8 cellular contexts compared by ENCODE assay signal in genomic region chr11:12724301-12725046, GRCh38. TPM values are rescaled to one million over a fixed set of nuclear protein-coding genes. Genes with fewer than 3 reads are reported as not detected.
DNase-seq lines count a peak whose midpoint lies in the region; ATAC-seq and TF ChIP-seq lines count a peak whose summit lies in the region.

No MANE protein-coding gene starts in this region.

- 42% methylated on average over 14 of the region's 14 CpGs for WGBS in HUES64
- WGBS in prostate gland, result 20% methylated on average over 14 of the region's 14 CpGs

- H3K27me3 Mint-ChIP-seq in CD8-positive, alpha-beta memory T cell, result peaks cover 24 to 72% of the 10 kb centered on the region in 2 donors

- H3K4me3 ChIP-seq in AG04449 (ENCODE audit: low read depth, low read length) (no peak overlapping the region), HUES64 (ENCODE audit: low read length) (peak overlapping the region; percentile 36; the same call in 1 of the 2 replicates), prostate gland (no peak overlapping the region)
- no peak overlapping the region for H3K4me3 ChIP-seq in CD8-positive, alpha-beta memory T cell (ENCODE audit: low read length)

- peak; percentile 66 for ATAC-seq in foreskin keratinocyte

- peaks cover 0 to 8% (median 6%) of the 10 kb centered on the region in 3 donors for H3K4me1 Mint-ChIP-seq in CD8-positive, alpha-beta memory T cell

- DNase-seq in AG04449 (ENCODE audit: low read depth, low spot score) (peak; percentile 53), SHP77 treated with DMSO at 0.1 percent for 48 hours (lab: John Stamatoyannopoulos, UW) (peak; percentile 41), foreskin keratinocyte (peak; percentile 88 to 94), prostate gland (ENCODE audit: low spot score) (peak; percentile 87)
- DNase-seq in activated effector memory CD4-positive, alpha-beta T cell treated with Interleukin-2 at 50 U/mL for 16 hours, result no peak
- DNase-seq in activated CD4-positive, alpha-beta T cell treated with anti-CD3 and anti-CD28 coated beads, Interleukin-2, amount 50 U/mL, for 48 hours, result no peak
- DNase-seq in CD8-positive, alpha-beta memory T cell, result no peak

- POLR2A ChIA-PET in AG04449 (lab: Yijun Ruan, JAX), result no interaction called here
- POLR2A ChIA-PET in CD8-positive, alpha-beta memory T cell (lab: Charles Lee), result no interaction called here

- H3K4me1 ChIP-seq in HUES64 (ENCODE audit: insufficient read depth, low read length) (peaks cover 64% of the 10 kb centered on the region), foreskin keratinocyte (peaks cover 46% of the 10 kb centered on the region), prostate gland (replicated peaks) (peaks cover 11% of the 10 kb centered on the region)
- no peaks in the 10 kb centered on the region for H3K4me1 ChIP-seq in CD8-positive, alpha-beta memory T cell (ENCODE audit: insufficient read depth, low read length)

- H3K4me3 Mint-ChIP-seq in CD8-positive, alpha-beta memory T cell, result no peak overlapping the region

- TF ChIP-seq POLR2A in prostate gland (IDR thresholded peaks at IDR 0.05), result no peak

- TF ChIP-seq CTCF in AG04449 (IDR thresholded peaks at IDR 0.05; ENCODE audit: insufficient read depth, low read length, missing control alignments) (no peak), foreskin keratinocyte (conservative IDR thresholded peaks at IDR 0.05) (no peak), prostate gland (IDR thresholded peaks at IDR 0.05) (no peak)

- CTCF ChIA-PET in AG04449 (lab: Yijun Ruan, JAX), result interaction anchor here (1.8 kb wide), 1 partner anchor 436 kb away, joined by 4 read pairs; no protein-coding TSS in a partner anchor
- CTCF ChIA-PET in CD8-positive, alpha-beta memory T cell (lab: Charles Lee), result no interaction called here

- no peaks in the 10 kb centered on the region for H3K36me3 Mint-ChIP-seq in CD8-positive, alpha-beta memory T cell

- H3K9ac ChIP-seq in HUES64 (ENCODE audit: low read depth, low read length), result peak overlapping the region; percentile 69

- intact Hi-C loops in prostate gland (cut with DNase I), result loop anchor here (10.0 kb wide), 1 partner anchor 80 kb away; no protein-coding TSS in a partner anchor

- peak overlapping the region; percentile 87 for H3K27ac ChIP-seq in HUES64 (ENCODE audit: low read depth, low read length)
- H3K27ac ChIP-seq in foreskin keratinocyte, result peak overlapping the region; percentile 66
- peak overlapping the region; percentile 56 to 67 for H3K27ac ChIP-seq in prostate gland
- H3K27ac ChIP-seq in CD8-positive, alpha-beta memory T cell (ENCODE audit: low read depth, low read length), result no peak overlapping the region

- no peaks in the 10 kb centered on the region for H3K9me3 ChIP-seq in HUES64 (ENCODE audit: insufficient read depth, low read depth, low read length)
- no peaks in the 10 kb centered on the region for H3K9me3 ChIP-seq in prostate gland
- no peaks in the 10 kb centered on the region for H3K9me3 ChIP-seq in CD8-positive, alpha-beta memory T cell (ENCODE audit: low read length)

- no peaks in the 10 kb centered on the region for H3K36me3 ChIP-seq in HUES64 (ENCODE audit: insufficient read depth, low read length)
- no peaks in the 10 kb centered on the region for H3K36me3 ChIP-seq in prostate gland
- H3K36me3 ChIP-seq in CD8-positive, alpha-beta memory T cell (ENCODE audit: insufficient read depth, low read length), result no peaks in the 10 kb centered on the region

- peaks cover 0 to 6% (median 0%) of the 10 kb centered on the region in 5 donors for H3K9me3 Mint-ChIP-seq in CD8-positive, alpha-beta memory T cell

- H3K27me3 ChIP-seq in HUES64 (ENCODE audit: insufficient read depth, low read length) (no peaks in the 10 kb centered on the region), foreskin keratinocyte (no peaks in the 10 kb centered on the region), prostate gland (replicated peaks; ENCODE audit: insufficient read depth) (no peaks in the 10 kb centered on the region)
- H3K27me3 ChIP-seq in CD8-positive, alpha-beta memory T cell (ENCODE audit: insufficient read depth, low read length, poor library complexity, severe bottlenecking), result peaks cover 17% of the 10 kb centered on the region

- peak overlapping the region in 1 of 8 donors; percentile 62 for H3K27ac Mint-ChIP-seq in CD8-positive, alpha-beta memory T cell

RNA-seq across cellular contexts. Expression of gene TEAD1, which starts 50.3 kb away (rescaled TPM):
- polyA plus RNA-seq in HUES64 (2013, experiment 1 of 2), result 49.4 TPM
- 51.8 TPM for polyA plus RNA-seq in HUES64 (2013, experiment 2 of 2)
- total RNA-seq in foreskin keratinocyte, result 90.2 and 92.3 TPM in 2 replicates
- polyA plus RNA-seq in foreskin keratinocyte, result 5.8 and 8.4 TPM in 2 replicates
- total RNA-seq in prostate gland, result 10 to 100 TPM; 47.9 to 87.0 TPM
- under 1 TPM; 0.59 to 0.89 TPM for total RNA-seq in CD8-positive, alpha-beta memory T cell
- polyA plus RNA-seq in CD8-positive, alpha-beta memory T cell, result not detected

Comparison
In these comparisons a context has a peak if more than half of its experiments do, and no peak if none do; other contexts are left out.
1. DNase-seq: peak in AG04449 (single experiment), SHP77 treated with DMSO at 0.1 percent for 48 hours (single experiment), foreskin keratinocyte (2 of 2) and prostate gland (single experiment); none in activated effector memory CD4-positive, alpha-beta T cell treated with Interleukin-2 at 50 U/mL for 16 hours (single experiment), activated CD4-positive, alpha-beta T cell treated with anti-CD3 and anti-CD28 coated beads, Interleukin-2, amount 50 U/mL, for 48 hours (0 of 2) and CD8-positive, alpha-beta memory T cell (0 of 5).
2. RNA of gene TEAD1, which starts 50.3 kb away (total RNA-seq): 90.2 to 92.3 TPM in foreskin keratinocyte and 47.9 to 87.0 TPM in prostate gland; 0.59 to 0.89 TPM in CD8-positive, alpha-beta memory T cell; every median in the first group is over 10 times any median in the second.